ENCODE assay signal across 16 cellular contexts in the genomic region with DNA sequence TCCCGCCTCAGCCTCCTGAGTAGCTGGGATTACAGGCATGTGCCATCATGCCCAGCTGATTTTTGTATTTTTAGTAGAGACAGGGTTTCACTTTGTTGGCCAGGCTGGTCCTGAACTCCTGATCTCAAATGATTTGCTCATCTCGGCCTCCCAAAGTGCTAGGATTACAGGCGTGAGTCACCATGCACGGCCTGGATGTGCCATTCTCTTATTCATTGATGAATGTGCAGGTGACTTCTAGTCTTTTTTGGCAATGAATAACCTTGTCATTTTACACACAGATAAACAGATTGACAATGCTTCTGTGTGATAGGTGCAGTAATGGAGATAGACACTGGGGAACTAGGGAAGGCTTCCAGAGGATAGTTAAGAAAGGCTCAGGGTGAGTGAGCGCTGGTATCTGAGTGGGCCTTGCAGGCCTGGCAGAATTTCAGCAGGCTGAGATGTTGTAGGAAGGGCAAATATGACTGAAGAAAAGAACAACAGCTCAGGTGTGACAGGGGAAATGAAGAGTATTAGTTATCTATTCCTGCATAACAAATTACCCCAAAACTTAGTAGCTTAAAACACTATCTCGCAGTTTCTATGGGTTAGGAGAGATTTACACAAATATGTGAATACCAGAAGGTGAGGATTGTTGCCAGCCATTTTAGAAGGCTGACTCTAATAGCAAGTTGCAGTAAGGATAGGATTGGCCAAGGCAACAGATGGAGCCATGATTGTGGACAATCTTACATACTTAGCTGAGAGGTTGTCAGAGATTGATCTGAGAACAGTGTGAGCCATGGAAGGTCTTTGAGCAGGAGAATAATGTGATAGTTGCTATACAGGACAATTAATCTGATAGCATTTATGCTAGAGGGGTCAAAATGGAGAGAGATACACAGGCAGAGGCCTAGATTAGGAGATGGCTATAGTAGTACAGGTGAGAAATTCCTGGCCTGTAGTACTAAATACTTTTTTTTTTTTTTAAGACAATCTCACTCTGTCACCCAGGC. TPM values are rescaled to one million over a fixed set of nuclear protein-coding genes. Genes with fewer than 3 reads are reported as not detected.
DNase-seq lines count a peak whose midpoint lies in the region; ATAC-seq, FAIRE-seq and TF ChIP-seq lines count a peak whose summit lies in the region.
"Had no signal": no experiment of that assay in that cellular context is flagged by ENCODE, and none has a peak within 500 bp of the region (broad histone marks: within the 10 kb centered on the region; RNA-seq: fewer than 3 reads in every experiment).

No MANE protein-coding gene starts in this region.

- no peak for TF ChIP-seq CTCF in HepG2 (CRISPR knock-in tag; IDR thresholded peaks at IDR 0.05)
- no peak for TF ChIP-seq CTCF in right lobe of liver (IDR thresholded peaks at IDR 0.05)
- TF ChIP-seq CTCF in testis (IDR thresholded peaks at IDR 0.05): no peak

- H3K4me1 ChIP-seq in HepG2 (ENCODE audit: insufficient read depth, low read length) (peaks cover 51% of the 10 kb centered on the region), right lobe of liver (peaks cover 0 to 22% (median 11%) of the 10 kb centered on the region in 4 donors), testis (peaks cover 5% of the 10 kb centered on the region)

- no peak overlapping the region for H2AFZ ChIP-seq in HepG2 (ENCODE audit: low read length)

- H3K36me3 Mint-ChIP-seq in T-helper 17 cell (ENCODE audit: low read depth): no peaks in the 10 kb centered on the region

- H3K4me3 Mint-ChIP-seq in T-helper 17 cell: no peak overlapping the region
- H3K4me3 Mint-ChIP-seq: B cell; natural killer cell treated with Interleukin-12 subunit alpha and Interleukin-12 subunit beta and Interleukin-15 and Interleukin-18, amount 100 ng/mL, for 72 hours had no signal

- 86% methylated on average over 6 of the region's 6 CpGs for WGBS in HepG2 (ENCODE audit: low lambda C conversion rate)
- 87% methylated on average over 6 of the region's 6 CpGs for WGBS in right lobe of liver (ENCODE audit: insufficient coverage, low coverage, low lambda C conversion rate, missing lambda C conversion rate)
- WGBS in testis, 2 donors: 90 to 93% methylated on average over 6 of the region's 6 CpGs

- peak overlapping the region; percentile 89 for H3K27ac Mint-ChIP-seq in T-helper 17 cell
- H3K27ac Mint-ChIP-seq: B cell had no signal

- H3K9me3 ChIP-seq in HepG2 (ENCODE audit: low read length): no peaks in the 10 kb centered on the region
- H3K9me3 ChIP-seq in right lobe of liver: no peaks in the 10 kb centered on the region
- no peaks in the 10 kb centered on the region for H3K9me3 ChIP-seq in T-helper 17 cell (ENCODE audit: control insufficient read depth, low read length, poor library complexity, severe bottlenecking)
- no peaks in the 10 kb centered on the region for H3K9me3 ChIP-seq in testis

- no peak for TF ChIP-seq POLR2A in HepG2 (IDR thresholded peaks at IDR 0.05; ENCODE audit: insufficient read depth in 1 of 2, low read depth in 2 of 2, low read length in 2 of 2)
- TF ChIP-seq POLR2A in right lobe of liver (IDR thresholded peaks at IDR 0.05): no peak
- no peak for TF ChIP-seq POLR2A in testis (IDR thresholded peaks at IDR 0.05)

- in situ Hi-C loops in HepG2 (cut with HindIII; ENCODE audit: extremely low pct_ligation_motif_present, low pct_unique_long_range_greater_than_20kb): no loop called here

- no peak overlapping the region for H3K4me2 ChIP-seq in HepG2 (ENCODE audit: low read depth, low read length)

- H4K20me1 ChIP-seq in HepG2 (ENCODE audit: insufficient read depth, low read length): no peaks in the 10 kb centered on the region

- FAIRE-seq in HepG2 (lab: Jason Lieb, UNC): peak; percentile 26

- H3K36me3 ChIP-seq in HepG2 (replicated peaks in 1 of 2; ENCODE audit: control insufficient read depth in 1 of 2, insufficient read depth in 2 of 2, low read length in 2 of 2) (no peaks in the 10 kb centered on the region; a peak in 2 of 5 replicates), right lobe of liver (no peaks in the 10 kb centered on the region), testis (ENCODE audit: low read depth, missing control alignments) (no peaks in the 10 kb centered on the region)

- no peak for TF ChIP-seq RAD21 in HepG2 (CRISPR knock-in tag; IDR thresholded peaks at IDR 0.05)

- H3K27me3 ChIP-seq in HepG2 (ENCODE audit: control insufficient read depth in 1 of 2, insufficient read depth in 2 of 2, low read length in 2 of 2): no peaks in the 10 kb centered on the region
- H3K27me3 ChIP-seq in right lobe of liver: no peaks in the 10 kb centered on the region
- H3K27me3 ChIP-seq in testis: no peaks in the 10 kb centered on the region

- H3K4me1 Mint-ChIP-seq in T-helper 17 cell: peaks cover 51% of the 10 kb centered on the region

- no peaks in the 10 kb centered on the region for H3K27me3 Mint-ChIP-seq in T-helper 17 cell
- H3K27me3 Mint-ChIP-seq: B cell; natural killer cell treated with Interleukin-12 subunit alpha and Interleukin-12 subunit beta and Interleukin-15 and Interleukin-18, amount 100 ng/mL, for 72 hours had no signal

- CTCF ChIA-PET in HepG2 (lab: Yijun Ruan, JAX; ENCODE audit: low intra/inter-chr PET ratio, low total read pairs): no interaction called here

- no peak overlapping the region for H3K9ac ChIP-seq in HepG2 (ENCODE audit: insufficient read depth, low read depth, low read length)

- TF ChIP-seq EP300 in HepG2 (IDR thresholded peaks at IDR 0.05; ENCODE audit: low read depth in 2 of 2, low read length in 2 of 2) (no peak), HepG2 (CRISPR knock-in tag; IDR thresholded peaks at IDR 0.05; ENCODE audit: borderline replicate concordance) (no peak)

- DNase-seq in HepG2 (ENCODE audit: low spot score) (peak; percentile 40), right lobe of liver (no peak), T-helper 17 cell (no peak), iris pigment epithelial cell (ENCODE audit: low read depth) (peak; percentile 47), ureter (ENCODE audit: low spot score) (no peak), NCI-H1092 treated with DMSO at 0.1 percent for 48 hours (lab: John Stamatoyannopoulos, UW) (no peak), hippocampal formation (lab: John Stamatoyannopoulos, UW) (no peak), testis (no peak)
- DNase-seq: activated CD4-positive, alpha-beta T cell treated with anti-CD3 and anti-CD28 coated beads for 1 hour; DMS53; effector CD8-positive, alpha-beta T cell; NCI-H2081 treated with DMSO at 0.1 percent for 48 hours; NCI-H526 treated with DMSO at 0.1 percent for 48 hours; stimulated activated CD4-positive, alpha-beta T cell treated with anti-CD3 and anti-CD28 coated beads, Interleukin-4, amount 100 ng/mL, for 4 hours had no signal

- no TSS peak for BruUV-seq in HepG2 (replicated peaks; lab: Mats Ljungman, UMichigan)

- H3K27ac ChIP-seq in HepG2 (ENCODE audit: extremely low read length, insufficient read depth, low read length) (no peak overlapping the region), right lobe of liver (no peak overlapping the region), testis (no peak overlapping the region)

- H3K79me2 ChIP-seq in HepG2 (ENCODE audit: insufficient read depth, low read length): peaks cover 21% of the 10 kb centered on the region

- POLR2A ChIA-PET in HepG2 (lab: Yijun Ruan, JAX): no interaction called here

- H3K4me3 ChIP-seq in HepG2 (replicated peaks in 1 of 3; ENCODE audit: insufficient read depth in 1 of 3, low read depth in 2 of 3, low read length in 3 of 3): no peak overlapping the region
- no peak overlapping the region for H3K4me3 ChIP-seq in right lobe of liver
- H3K4me3 ChIP-seq in testis: no peak overlapping the region

- ATAC-seq in HepG2: no peak
- ATAC-seq in right lobe of liver: no peak
- ATAC-seq in T-helper 17 cell: no peak
- ATAC-seq: natural killer cell treated with Interleukin-12 subunit alpha and Interleukin-12 subunit beta and Interleukin-15 and Interleukin-18, amount 100 ng/mL, for 72 hours had no signal

- intact Hi-C loops in HepG2 (cut with micrococcal nuclease; ENCODE audit: unreplicated experiment) (loop anchor here (5.0 kb wide), 1 partner anchor 36 kb away; no protein-coding TSS in a partner anchor), right lobe of liver (cut with DNase I) (no loop called here), testis (cut with DNase I; ENCODE audit: low total_unique reads) (no loop called here)

TF ChIP-seq in HepG2, 621 proteins besides CTCF, POLR2A, EP300 and RAD21 (continues in another document):
- no peak for TF ChIP-seq SUZ12 (IDR thresholded peaks at IDR 0.05; ENCODE audit: low read depth, low read length)

RNA-seq across cellular contexts. Expression of gene PPARD, which starts 23.5 kb away (rescaled TPM):
- total RNA-seq in HepG2 (2016; rRNA removed; fragmentation: Illumina TruSeq; extraction: Trizol) (5.8 and 6.1 TPM in 2 replicates), right lobe of liver (10 to 100 TPM in 1 of 6 experiments, 1 to 10 TPM in 5; 5.2 to 18.8 (median 5.9) TPM), T-helper 17 cell (10 to 100 TPM; 25.0 to 29.9 TPM), ureter (31.2 TPM), testis (10 to 100 TPM; 21.0 to 23.0 TPM)
- 2.7 and 2.8 TPM in 2 replicates for total RNA-seq in HepG2 (2016; cell fraction: cytosol; rRNA removed; fragmentation: Illumina TruSeq; extraction: Trizol; ENCODE audit: low read depth)
- 4.8 and 5.7 TPM in 2 replicates for total RNA-seq in HepG2 (2016; cell fraction: insoluble cytoplasmic fraction; rRNA removed; fragmentation: Illumina TruSeq; extraction: Trizol)
- 6.6 and 7.6 TPM in 2 replicates for total RNA-seq in HepG2 (2016; cell fraction: membrane; rRNA removed; fragmentation: Illumina TruSeq; extraction: Trizol)
- 3.7 and 4.7 TPM in 2 replicates for total RNA-seq in HepG2 (2016; cell fraction: nucleus; rRNA removed; fragmentation: Illumina TruSeq; extraction: Trizol)
- polyA plus RNA-seq in HepG2 (2011; rRNA removed) (13.3 and 16.2 TPM in 2 replicates), testis (ENCODE audit: insufficient read depth, low read depth, low replicate concordance) (21.5 TPM)
- polyA plus RNA-seq in HepG2 (2011; cell fraction: cytosol; rRNA removed): 11.1 and 13.7 TPM in 2 replicates
- polyA plus RNA-seq in HepG2 (2011; cell fraction: nucleus; rRNA removed): 26.3 and 29.6 TPM in 2 replicates
- 10.1 and 11.2 TPM in 2 replicates for polyA plus RNA-seq in HepG2 (2012)
- polyA plus RNA-seq in HepG2 (2016; cell fraction: cytosol; fragmentation: Illumina TruSeq; extraction: Trizol; ENCODE audit: low read depth): 1.9 and 2.4 TPM in 2 replicates
- 7.9 and 11.5 TPM in 2 replicates for polyA plus RNA-seq in HepG2 (2016; cell fraction: insoluble cytoplasmic fraction; fragmentation: Illumina TruSeq; extraction: Trizol; ENCODE audit: low read depth)
- polyA plus RNA-seq in HepG2 (2016; cell fraction: membrane; fragmentation: Illumina TruSeq; extraction: Trizol; ENCODE audit: low read depth): 7.6 and 8.0 TPM in 2 replicates
- polyA plus RNA-seq in HepG2 (2016; cell fraction: nucleus; fragmentation: Illumina TruSeq; extraction: Trizol; ENCODE audit: insufficient read depth, low read depth): 16.8 and 19.6 TPM in 2 replicates
- 8.4 and 18.8 TPM in 2 replicates for polyA minus RNA-seq in HepG2 (2011; rRNA and poly(A)+ RNA removed; ENCODE audit: low replicate concordance)
- polyA minus RNA-seq in HepG2 (2011; cell fraction: cytosol; rRNA and poly(A)+ RNA removed): 6.6 and 6.9 TPM in 2 replicates
- polyA minus RNA-seq in HepG2 (2011; cell fraction: nucleus; rRNA and poly(A)+ RNA removed): 5.6 and 5.7 TPM in 2 replicates

Comparison
In these comparisons a context has a peak if more than half of its experiments do, and no peak if none do; other contexts are left out.
1. DNase-seq: peak in HepG2 (single experiment) and iris pigment epithelial cell (single experiment); none in right lobe of liver (0 of 3), T-helper 17 cell (0 of 3), ureter (single experiment), NCI-H1092 treated with DMSO at 0.1 percent for 48 hours (single experiment), hippocampal formation (0 of 2) and testis (single experiment).